ENCODE assay signal across 1 cellular context in the genomic region with DNA sequence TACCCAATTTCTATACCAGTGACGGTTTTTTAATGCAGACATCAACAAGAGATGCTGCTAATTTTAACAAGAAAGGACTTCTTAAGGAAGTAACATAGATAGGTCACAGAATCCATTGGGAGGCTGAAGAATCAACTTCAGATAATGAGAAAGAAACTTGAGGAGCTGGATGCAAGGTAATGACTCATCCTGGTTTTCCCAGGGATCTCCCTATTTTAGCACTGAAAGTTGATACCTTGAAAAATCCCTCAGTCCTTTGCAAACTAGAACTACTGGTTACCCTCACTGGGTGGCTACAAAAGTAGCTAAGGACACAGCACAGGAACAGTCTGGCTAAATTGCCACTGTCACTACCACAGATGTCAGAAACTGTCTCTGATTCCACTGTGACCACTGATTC.
TF ChIP-seq lines count a peak whose summit lies in the region.

No MANE protein-coding gene starts in this region.

TF ChIP-seq in GM23338, 12 proteins besides CTCF, POLR2A, EP300 and RAD21 (continued from another document):
- TF ChIP-seq, protein P1, sequence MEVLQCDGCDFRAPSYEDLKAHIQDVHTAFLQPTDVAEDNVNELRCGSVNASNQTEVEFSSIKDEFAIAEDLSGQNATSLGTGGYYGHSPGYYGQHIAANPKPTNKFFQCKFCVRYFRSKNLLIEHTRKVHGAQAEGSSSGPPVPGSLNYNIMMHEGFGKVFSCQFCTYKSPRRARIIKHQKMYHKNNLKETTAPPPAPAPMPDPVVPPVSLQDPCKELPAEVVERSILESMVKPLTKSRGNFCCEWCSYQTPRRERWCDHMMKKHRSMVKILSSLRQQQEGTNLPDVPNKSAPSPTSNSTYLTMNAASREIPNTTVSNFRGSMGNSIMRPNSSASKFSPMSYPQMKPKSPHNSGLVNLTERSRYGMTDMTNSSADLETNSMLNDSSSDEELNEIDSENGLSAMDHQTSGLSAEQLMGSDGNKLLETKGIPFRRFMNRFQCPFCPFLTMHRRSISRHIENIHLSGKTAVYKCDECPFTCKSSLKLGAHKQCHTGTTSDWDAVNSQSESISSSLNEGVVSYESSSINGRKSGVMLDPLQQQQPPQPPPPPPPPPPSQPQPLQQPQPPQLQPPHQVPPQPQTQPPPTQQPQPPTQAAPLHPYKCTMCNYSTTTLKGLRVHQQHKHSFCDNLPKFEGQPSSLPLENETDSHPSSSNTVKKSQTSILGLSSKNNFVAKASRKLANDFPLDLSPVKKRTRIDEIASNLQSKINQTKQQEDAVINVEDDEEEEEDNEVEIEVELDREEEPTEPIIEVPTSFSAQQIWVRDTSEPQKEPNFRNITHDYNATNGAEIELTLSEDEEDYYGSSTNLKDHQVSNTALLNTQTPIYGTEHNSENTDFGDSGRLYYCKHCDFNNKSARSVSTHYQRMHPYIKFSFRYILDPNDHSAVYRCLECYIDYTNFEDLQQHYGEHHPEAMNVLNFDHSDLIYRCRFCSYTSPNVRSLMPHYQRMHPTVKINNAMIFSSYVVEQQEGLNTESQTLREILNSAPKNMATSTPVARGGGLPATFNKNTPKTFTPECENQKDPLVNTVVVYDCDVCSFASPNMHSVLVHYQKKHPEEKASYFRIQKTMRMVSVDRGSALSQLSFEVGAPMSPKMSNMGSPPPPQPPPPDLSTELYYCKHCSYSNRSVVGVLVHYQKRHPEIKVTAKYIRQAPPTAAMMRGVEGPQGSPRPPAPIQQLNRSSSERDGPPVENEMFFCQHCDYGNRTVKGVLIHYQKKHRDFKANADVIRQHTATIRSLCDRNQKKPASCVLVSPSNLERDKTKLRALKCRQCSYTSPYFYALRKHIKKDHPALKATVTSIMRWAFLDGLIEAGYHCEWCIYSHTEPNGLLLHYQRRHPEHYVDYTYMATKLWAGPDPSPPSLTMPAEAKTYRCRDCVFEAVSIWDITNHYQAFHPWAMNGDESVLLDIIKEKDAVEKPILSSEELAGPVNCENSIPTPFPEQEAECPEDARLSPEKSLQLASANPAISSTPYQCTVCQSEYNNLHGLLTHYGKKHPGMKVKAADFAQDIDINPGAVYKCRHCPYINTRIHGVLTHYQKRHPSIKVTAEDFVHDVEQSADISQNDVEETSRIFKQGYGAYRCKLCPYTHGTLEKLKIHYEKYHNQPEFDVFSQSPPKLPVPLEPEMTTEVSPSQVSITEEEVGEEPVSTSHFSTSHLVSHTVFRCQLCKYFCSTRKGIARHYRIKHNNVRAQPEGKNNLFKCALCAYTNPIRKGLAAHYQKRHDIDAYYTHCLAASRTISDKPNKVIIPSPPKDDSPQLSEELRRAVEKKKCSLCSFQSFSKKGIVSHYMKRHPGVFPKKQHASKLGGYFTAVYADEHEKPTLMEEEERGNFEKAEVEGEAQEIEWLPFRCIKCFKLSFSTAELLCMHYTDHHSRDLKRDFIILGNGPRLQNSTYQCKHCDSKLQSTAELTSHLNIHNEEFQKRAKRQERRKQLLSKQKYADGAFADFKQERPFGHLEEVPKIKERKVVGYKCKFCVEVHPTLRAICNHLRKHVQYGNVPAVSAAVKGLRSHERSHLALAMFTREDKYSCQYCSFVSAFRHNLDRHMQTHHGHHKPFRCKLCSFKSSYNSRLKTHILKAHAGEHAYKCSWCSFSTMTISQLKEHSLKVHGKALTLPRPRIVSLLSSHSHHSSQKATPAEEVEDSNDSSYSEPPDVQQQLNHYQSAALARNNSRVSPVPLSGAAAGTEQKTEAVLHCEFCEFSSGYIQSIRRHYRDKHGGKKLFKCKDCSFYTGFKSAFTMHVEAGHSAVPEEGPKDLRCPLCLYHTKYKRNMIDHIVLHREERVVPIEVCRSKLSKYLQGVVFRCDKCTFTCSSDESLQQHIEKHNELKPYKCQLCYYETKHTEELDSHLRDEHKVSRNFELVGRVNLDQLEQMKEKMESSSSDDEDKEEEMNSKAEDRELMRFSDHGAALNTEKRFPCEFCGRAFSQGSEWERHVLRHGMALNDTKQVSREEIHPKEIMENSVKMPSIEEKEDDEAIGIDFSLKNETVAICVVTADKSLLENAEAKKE (CRISPR knock-in tag; IDR thresholded peaks at IDR 0.05) = no peak
- no peak for TF ChIP-seq POLR2AphosphoS5 (IDR thresholded peaks at IDR 0.05; ENCODE audit: low read depth)
- no peak for TF ChIP-seq EZH2 (IDR thresholded peaks at IDR 0.05; ENCODE audit: low read depth, unreplicated experiment)
TF ChIP-seq in GM23338: peak in this region for 0.
